2 cellular contexts compared by ENCODE assay signal in genomic region chr19:17753976-17754375, GRCh38.
TF ChIP-seq lines count a peak whose summit lies in the region.

No MANE protein-coding gene starts in this region.

TF ChIP-seq in HepG2, 621 proteins besides CTCF, POLR2A, EP300 and RAD21:
- TF ChIP-seq KDM4B (CRISPR knock-in tag; IDR thresholded peaks at IDR 0.05) (no peak), ATF1 (CRISPR knock-in tag; IDR thresholded peaks at IDR 0.05) (no peak), ZNF687 (CRISPR knock-in tag; IDR thresholded peaks at IDR 0.05) (peak; percentile 30; the same call in 1 of the 2 replicates)

TF ChIP-seq in WTC11, 78 proteins besides CTCF, POLR2A, EP300 and RAD21:
- TF ChIP-seq HMGA2 (CRISPR knock-in tag; IDR thresholded peaks at IDR 0.05) (no peak), NR3C1 (CRISPR knock-in tag; conservative IDR thresholded peaks at IDR 0.05; ENCODE audit: low read depth) (no peak), FOXK1 (CRISPR knock-in tag; IDR thresholded peaks at IDR 0.05) (no peak), TP53 (CRISPR knock-in tag; IDR thresholded peaks at IDR 0.05) (no peak), ZNF263 (CRISPR knock-in tag; IDR thresholded peaks at IDR 0.05; ENCODE audit: low read depth) (no peak), ERG (CRISPR knock-in tag; IDR thresholded peaks at IDR 0.05) (no peak)
- TF ChIP-seq, protein P1, sequence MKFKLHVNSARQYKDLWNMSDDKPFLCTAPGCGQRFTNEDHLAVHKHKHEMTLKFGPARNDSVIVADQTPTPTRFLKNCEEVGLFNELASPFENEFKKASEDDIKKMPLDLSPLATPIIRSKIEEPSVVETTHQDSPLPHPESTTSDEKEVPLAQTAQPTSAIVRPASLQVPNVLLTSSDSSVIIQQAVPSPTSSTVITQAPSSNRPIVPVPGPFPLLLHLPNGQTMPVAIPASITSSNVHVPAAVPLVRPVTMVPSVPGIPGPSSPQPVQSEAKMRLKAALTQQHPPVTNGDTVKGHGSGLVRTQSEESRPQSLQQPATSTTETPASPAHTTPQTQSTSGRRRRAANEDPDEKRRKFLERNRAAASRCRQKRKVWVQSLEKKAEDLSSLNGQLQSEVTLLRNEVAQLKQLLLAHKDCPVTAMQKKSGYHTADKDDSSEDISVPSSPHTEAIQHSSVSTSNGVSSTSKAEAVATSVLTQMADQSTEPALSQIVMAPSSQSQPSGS (CRISPR knock-in tag; IDR thresholded peaks at IDR 0.05; ENCODE audit: borderline replicate concordance, low read depth): no peak
